Comparison of ENCODE assay signal across 16 cellular contexts in genomic region chr12:117202556-117202955, GRCh38.
"Had no signal": no experiment of that assay in that cellular context is flagged by ENCODE, and none has a peak within 500 bp of the region (broad histone marks: within the 10 kb centered on the region; RNA-seq: fewer than 3 reads in every experiment).

No MANE protein-coding gene starts in this region.

- ATAC-seq: gastroesophageal sphincter; left cardiac atrium; left ventricle myocardium superior; naive thymus-derived CD8-positive, alpha-beta T cell; sciatic nerve; stimulated activated effector memory CD8-positive, alpha-beta T cell treated with anti-CD3 and anti-CD28 coated beads, Interleukin-12 subunit alpha, Interleukin-12 subunit beta, amount 100 ng/mL, for 72 hours; stimulated activated naive CD8-positive, alpha-beta T cell treated with anti-CD3 and anti-CD28 coated beads, Interleukin-15, Interleukin-2, amounts not matched to agents 100 U/mL and 50 U/mL, for 24 hours had no signal

- DNase-seq: colonic mucosa; dermis blood vessel endothelial cell; esophagus squamous epithelium; foreskin fibroblast; glutamatergic neuron; left cardiac atrium; left ventricle myocardium superior; naive thymus-derived CD8-positive, alpha-beta T cell; small intestine; stimulated activated CD4-positive, alpha-beta T cell treated with anti-CD3 and anti-CD28 coated beads, Interleukin-2, amount 100 ng/mL, for 48 hours; stimulated activated CD8-positive, alpha-beta memory T cell treated with anti-CD3 and anti-CD28 coated beads, Interleukin-4, amount 100 ng/mL, for 48 hours; stimulated activated naive CD8-positive, alpha-beta T cell treated with anti-CD3 and anti-CD28 coated beads, Interleukin-15, Interleukin-2, amounts not matched to agents 100 U/mL and 50 U/mL, for 24 hours; thyroid gland had no signal
